5 cellular contexts compared by ENCODE assay signal in the genomic region with DNA sequence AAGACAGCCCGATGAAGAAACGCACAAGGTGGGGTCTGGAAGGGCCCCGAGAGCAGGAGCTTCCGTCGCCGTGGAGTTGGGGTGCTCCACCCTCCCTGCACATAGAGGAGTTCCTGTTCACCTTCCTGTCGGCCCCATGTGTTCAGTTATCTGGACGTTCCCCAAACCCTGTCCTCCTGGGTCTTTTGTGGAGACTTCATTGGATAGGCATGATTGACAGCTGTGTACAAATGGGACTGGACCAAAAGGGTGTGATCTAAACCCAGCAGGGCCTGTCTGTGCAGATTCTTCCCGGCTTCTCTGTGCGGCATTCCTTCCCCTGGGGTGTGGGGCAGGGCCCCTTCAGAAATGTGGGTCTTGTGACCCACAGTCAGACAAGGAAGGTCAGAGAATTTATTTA. TPM values are rescaled to one million over a fixed set of nuclear protein-coding genes. Genes with fewer than 3 reads are reported as not detected.
DNase-seq lines count a peak whose midpoint lies in the region; ATAC-seq and TF ChIP-seq lines count a peak whose summit lies in the region.
"Not testable (repeated sequence)": the region's sequence is repeated elsewhere in the genome, so short reads cannot be mapped to it uniquely, and the experiment has no call there.

No MANE protein-coding gene starts in this region.

- not testable (repeated sequence) for H3K36me3 Mint-ChIP-seq in activated CD4-positive, alpha-beta T cell treated with anti-CD3 and anti-CD28 coated beads, Interleukin-2, amount 10 ng/mL, durations not matched to agents 7 days and 5 days (ENCODE audit: low read depth)

- H2AFZ ChIP-seq in neuron (ENCODE audit: low read depth, low read length), result not testable (repeated sequence)

- not testable (repeated sequence) for H3K36me3 ChIP-seq in neuron (ENCODE audit: insufficient read depth, low read length)

- not testable (repeated sequence) for H3K9me3 Mint-ChIP-seq in activated CD4-positive, alpha-beta T cell treated with anti-CD3 and anti-CD28 coated beads, Interleukin-2, amount 10 ng/mL, durations not matched to agents 7 days and 5 days

- not testable (repeated sequence) for H3K4me1 ChIP-seq in foreskin keratinocyte
- peaks cover 21% of the 10 kb centered on the region for H3K4me1 ChIP-seq in neuron (ENCODE audit: insufficient read depth, low read length)

- DNase-seq in HEK293T (ENCODE audit: extremely low spot score); activated CD4-positive, alpha-beta T cell treated with anti-CD3 and anti-CD28 coated beads, Interleukin-2, amount 10 ng/mL, durations not matched to agents 7 days and 5 days: not testable (repeated sequence)
- DNase-seq in foreskin keratinocyte, result peak in 1 of 2 donors; percentile 35

- H3K27me3 ChIP-seq in foreskin keratinocyte; neuron (ENCODE audit: insufficient read depth, low read length): not testable (repeated sequence)

- ATAC-seq in foreskin keratinocyte, result peak; percentile 36

- H3K27ac Mint-ChIP-seq in activated CD4-positive, alpha-beta T cell treated with anti-CD3 and anti-CD28 coated beads, Interleukin-2, amount 10 ng/mL, durations not matched to agents 7 days and 5 days, result peak overlapping the region; percentile 77

- peaks cover 24% of the 10 kb centered on the region for H3K4me1 Mint-ChIP-seq in activated CD4-positive, alpha-beta T cell treated with anti-CD3 and anti-CD28 coated beads, Interleukin-2, amount 10 ng/mL, durations not matched to agents 7 days and 5 days

- H3K4me3 Mint-ChIP-seq in activated CD4-positive, alpha-beta T cell treated with anti-CD3 and anti-CD28 coated beads, Interleukin-2, amount 10 ng/mL, durations not matched to agents 7 days and 5 days, result peak overlapping the region; percentile 41

- peak overlapping the region; percentile 6 for H3K4me3 ChIP-seq in neuron (ENCODE audit: low read length)

- not testable (repeated sequence) for TF ChIP-seq CTCF in foreskin keratinocyte (conservative IDR thresholded peaks at IDR 0.05)

- not testable (repeated sequence) for H3K9me3 ChIP-seq in neuron (ENCODE audit: low read length)

- POLR2A ChIA-PET in HEK293T (lab: Yijun Ruan, JAX), result not testable (repeated sequence)
- POLR2A ChIA-PET in activated CD4-positive, alpha-beta T cell treated with anti-CD3 and anti-CD28 coated beads, Interleukin-2, amount 10 ng/mL, durations not matched to agents 7 days and 5 days (lab: Charles Lee), result interaction anchor here (0.7 kb wide), 1 partner anchor 57 kb away, joined by 3 read pairs; no protein-coding TSS in a partner anchor

- H3K27me3 Mint-ChIP-seq in activated CD4-positive, alpha-beta T cell treated with anti-CD3 and anti-CD28 coated beads, Interleukin-2, amount 10 ng/mL, durations not matched to agents 7 days and 5 days, result not testable (repeated sequence)

- CTCF ChIA-PET in HEK293T (lab: Yijun Ruan, JAX), result not testable (repeated sequence)
- CTCF ChIA-PET in activated CD4-positive, alpha-beta T cell treated with anti-CD3 and anti-CD28 coated beads, Interleukin-2, amount 10 ng/mL, durations not matched to agents 7 days and 5 days (lab: Charles Lee), result interaction anchor here (1.5 to 1.9 kb wide), 2 partner anchors 10 to 14 kb away, joined by 5 to 7 read pairs; no protein-coding TSS in a partner anchor

- peak overlapping the region; percentile 50 for H3K27ac ChIP-seq in angular gyrus (ENCODE audit: low read depth, low read length)
- not testable (repeated sequence) for H3K27ac ChIP-seq in foreskin keratinocyte

TF ChIP-seq in HEK293T, 16 proteins besides CTCF, POLR2A, EP300 and RAD21:
- peak; percentile 82 for TF ChIP-seq PKNOX1 (IDR thresholded peaks at IDR 0.05)

RNA-seq across cellular contexts. Expression of gene TALDO1, which starts 9.4 kb away (rescaled TPM):
- total RNA-seq in activated CD4-positive, alpha-beta T cell treated with anti-CD3 and anti-CD28 coated beads, Interleukin-2, amount 10 ng/mL, durations not matched to agents 7 days and 5 days, result 100 to 1,000 TPM; 219 to 268 TPM
- total RNA-seq in foreskin keratinocyte, result 172 and 177 TPM in 2 replicates
- 227 TPM in 2 replicates for polyA plus RNA-seq in foreskin keratinocyte

RNA-seq across cellular contexts. Expression of gene EPS8L2, which starts 31.9 kb away (rescaled TPM):
- 10 to 100 TPM in 1 of 2 experiments, 1 to 10 TPM in 1; 7.8 to 11.9 TPM for total RNA-seq in activated CD4-positive, alpha-beta T cell treated with anti-CD3 and anti-CD28 coated beads, Interleukin-2, amount 10 ng/mL, durations not matched to agents 7 days and 5 days
- 48.4 and 61.9 TPM in 2 replicates for total RNA-seq in foreskin keratinocyte
- polyA plus RNA-seq in foreskin keratinocyte, result 60.8 and 67.0 TPM in 2 replicates

RNA-seq across cellular contexts. Expression of gene GATD1, which starts 39.4 kb away (rescaled TPM):
- total RNA-seq in activated CD4-positive, alpha-beta T cell treated with anti-CD3 and anti-CD28 coated beads, Interleukin-2, amount 10 ng/mL, durations not matched to agents 7 days and 5 days, result 10 to 100 TPM; 58.2 to 62.1 TPM
- total RNA-seq in foreskin keratinocyte, result 37.0 and 37.9 TPM in 2 replicates
- polyA plus RNA-seq in foreskin keratinocyte, result 24.7 and 24.9 TPM in 2 replicates

RNA-seq across cellular contexts. Expression of gene TMEM80, which starts 42.3 kb away (rescaled TPM):
- 10 to 100 TPM; 39.1 to 44.7 TPM for total RNA-seq in activated CD4-positive, alpha-beta T cell treated with anti-CD3 and anti-CD28 coated beads, Interleukin-2, amount 10 ng/mL, durations not matched to agents 7 days and 5 days
- 12.1 and 19.7 TPM in 2 replicates for total RNA-seq in foreskin keratinocyte
- polyA plus RNA-seq in foreskin keratinocyte, result 14.3 and 19.3 TPM in 2 replicates

RNA-seq across cellular contexts. Expression of gene DEAF1, which starts 42.9 kb away (rescaled TPM):
- 10 to 100 TPM; 44.0 to 48.8 TPM for total RNA-seq in activated CD4-positive, alpha-beta T cell treated with anti-CD3 and anti-CD28 coated beads, Interleukin-2, amount 10 ng/mL, durations not matched to agents 7 days and 5 days
- 16.0 and 16.8 TPM in 2 replicates for total RNA-seq in foreskin keratinocyte
- 13.5 and 13.6 TPM in 2 replicates for polyA plus RNA-seq in foreskin keratinocyte
